ENCODE assay signal across 21 cellular contexts in the genomic region with DNA sequence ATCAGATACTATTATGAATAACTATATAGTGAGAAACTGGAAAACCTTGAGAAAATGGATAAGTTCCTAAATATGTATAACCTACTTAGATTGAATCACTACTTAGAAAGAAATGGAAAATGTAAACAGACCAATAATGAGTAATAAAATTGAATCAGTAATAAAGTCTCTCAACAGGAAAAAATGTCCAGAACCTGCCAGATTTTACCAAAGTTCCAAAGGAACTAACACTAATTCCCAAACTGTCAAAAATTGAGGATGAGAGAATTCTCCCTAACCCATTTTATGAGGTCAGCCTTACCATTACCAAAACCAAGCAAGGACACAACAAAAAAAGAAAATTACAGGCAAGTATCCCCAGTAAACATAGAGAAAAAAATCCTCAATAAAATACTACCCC.
"Had no signal": no experiment of that assay in that cellular context is flagged by ENCODE, and none has a peak within 500 bp of the region (broad histone marks: within the 10 kb centered on the region; RNA-seq: fewer than 3 reads in every experiment).

No MANE protein-coding gene starts in this region.

- H3K27ac ChIP-seq: SJSA1 had no signal

- H3K9me3 ChIP-seq: SJSA1 had no signal

- H3K4me1 ChIP-seq: SJSA1 had no signal

- DNase-seq: activated B cell treated with CpG ODN at 0.5 μM for 24 hours; activated CD4-positive, alpha-beta T cell treated with anti-CD3 and anti-CD28 coated beads for 1 hour; activated CD4-positive, alpha-beta T cell treated with anti-CD3 and anti-CD28 coated beads, Interleukin-2, amount 10 ng/mL, durations not matched to agents 24 days and 14 days; activated CD4-positive, alpha-beta T cell treated with anti-CD3 and anti-CD28 coated beads, Interleukin-2, amount 50 U/mL, for 48 hours; activated CD8-positive, alpha-beta memory T cell treated with anti-CD3 and anti-CD28 coated beads for 24 hours; activated gamma-delta T cell; activated naive CD4-positive, alpha-beta T cell treated with anti-CD3 and anti-CD28 coated beads for 36 hours; activated T-cell treated with anti-CD3 and anti-CD28 coated beads, Interleukin-2, amount 50 U/mL, for 48 hours; amygdala; cerebellar nuclear complex; NCI-H1092 treated with DMSO at 0.1 percent for 48 hours; NCI-H1436; NCI-H1694 treated with DMSO at 0.1 percent for 48 hours; NCI-H2081 treated with DMSO at 0.1 percent for 48 hours; NCI-H446; NCI-H524; SHP77; SW 1271 had no signal

- H3K4me3 ChIP-seq: SJSA1 had no signal

- ATAC-seq: activated T-helper 17 cell treated with anti-CD3 and anti-CD28 coated beads, Interleukin-2, amount 50 U/mL, for 72 hours; SK-N-SH treated with all-trans-retinoic acid at 6 μM for 48 hours had no signal

- H3K36me3 ChIP-seq: SJSA1 had no signal

- H3K27me3 ChIP-seq: SJSA1 had no signal
